Comparison of ENCODE assay signal across 9 cellular contexts in the genomic region with DNA sequence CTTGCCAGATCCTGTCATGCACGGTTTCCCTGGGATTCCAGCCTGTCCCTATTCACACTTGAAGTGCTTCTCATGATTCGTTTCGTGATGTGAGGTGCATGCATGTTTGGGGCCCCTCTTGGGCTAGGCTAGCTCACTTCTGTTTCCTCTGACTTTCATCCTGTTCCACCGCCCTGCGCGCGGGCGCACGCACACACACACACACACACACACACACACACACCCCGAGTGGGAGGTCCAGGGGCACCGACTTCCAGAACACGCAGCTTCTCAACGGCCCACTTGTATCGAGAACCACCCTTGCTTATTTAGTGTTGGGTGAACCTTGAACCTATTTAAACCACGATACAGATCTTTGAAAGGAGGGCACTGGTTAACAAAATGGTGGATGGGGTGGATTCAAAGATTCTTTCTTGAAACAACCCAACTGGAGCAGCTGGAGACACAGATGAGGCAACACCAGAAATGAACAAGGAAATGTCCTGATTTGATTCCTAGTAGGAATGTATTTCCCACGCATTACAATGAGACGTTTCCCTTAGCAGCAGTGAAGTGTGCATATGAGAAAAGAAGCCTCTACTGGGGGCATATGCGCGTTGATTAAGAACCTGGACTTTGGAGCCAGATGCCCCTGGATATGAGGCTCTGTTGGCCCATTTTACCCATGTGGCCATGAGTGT. TPM values are rescaled to one million over a fixed set of nuclear protein-coding genes. Genes with fewer than 3 reads are reported as not detected.
DNase-seq lines count a peak whose midpoint lies in the region; ATAC-seq and TF ChIP-seq lines count a peak whose summit lies in the region.
"Had no signal": no experiment of that assay in that cellular context is flagged by ENCODE, and none has a peak within 500 bp of the region (broad histone marks: within the 10 kb centered on the region; RNA-seq: fewer than 3 reads in every experiment).

No MANE protein-coding gene starts in this region.

- DNase-seq in GM06990 (ENCODE audit: extremely low read depth, insufficient read length) (no peak), SJCRH30 (no peak), ecto neural progenitor cell (ENCODE audit: low spot score) (no peak)
- peak; percentile 45 for DNase-seq in activated CD4-positive, alpha-beta T cell treated with anti-CD3 and anti-CD28 coated beads, Interleukin-2, amount 10 ng/mL, durations not matched to agents 7 days and 5 days
- no peak for DNase-seq in effector memory CD8-positive, alpha-beta T cell
- DNase-seq in stimulated activated CD4-positive, alpha-beta T cell treated with anti-CD3 and anti-CD28 coated beads, Interleukin-1b, Interleukin-23, amount 100 ng/mL, for 4 hours (ENCODE audit: low read depth in 2 of 2) = peak; percentile 25 to 41

- H3K4me1 Mint-ChIP-seq in activated CD4-positive, alpha-beta T cell treated with anti-CD3 and anti-CD28 coated beads, Interleukin-2, amount 10 ng/mL, durations not matched to agents 7 days and 5 days = peaks cover 92% of the 10 kb centered on the region
- H3K4me1 Mint-ChIP-seq in effector memory CD8-positive, alpha-beta T cell (ENCODE audit: low read depth in 2 of 2) = peaks cover 60 to 62% of the 10 kb centered on the region in 2 donors

- H3K27me3 Mint-ChIP-seq in activated CD4-positive, alpha-beta T cell treated with anti-CD3 and anti-CD28 coated beads, Interleukin-2, amount 10 ng/mL, durations not matched to agents 7 days and 5 days = no peaks in the 10 kb centered on the region
- H3K27me3 Mint-ChIP-seq in effector memory CD8-positive, alpha-beta T cell = no peaks in the 10 kb centered on the region

- H3K4me3 Mint-ChIP-seq in activated CD4-positive, alpha-beta T cell treated with anti-CD3 and anti-CD28 coated beads, Interleukin-2, amount 10 ng/mL, durations not matched to agents 7 days and 5 days = peak overlapping the region; percentile 70
- peak overlapping the region; percentile 28 to 58 for H3K4me3 Mint-ChIP-seq in effector memory CD8-positive, alpha-beta T cell

- CTCF ChIA-PET in activated CD4-positive, alpha-beta T cell treated with anti-CD3 and anti-CD28 coated beads, Interleukin-2, amount 10 ng/mL, durations not matched to agents 7 days and 5 days (lab: Charles Lee) = interaction anchor here (0.6 to 3.3 kb wide), 8 partner anchors 11 to 306 kb away, joined by 3 to 14 read pairs (median 6); no protein-coding TSS in a partner anchor

- no peak for TF ChIP-seq CTCF in GM06990 (IDR thresholded peaks at IDR 0.05; ENCODE audit: insufficient read depth, low read length, poor library complexity, severe bottlenecking)

- H3K9me3 ChIP-seq in SJCRH30 (replicated peaks) = no peaks in the 10 kb centered on the region; the same call in 1 of the 2 replicates

- peak overlapping the region; percentile 92 for H3K27ac Mint-ChIP-seq in activated CD4-positive, alpha-beta T cell treated with anti-CD3 and anti-CD28 coated beads, Interleukin-2, amount 10 ng/mL, durations not matched to agents 7 days and 5 days
- H3K27ac Mint-ChIP-seq in effector memory CD8-positive, alpha-beta T cell = peak overlapping the region; percentile 39 to 89

- peak overlapping the region; percentile 19; the same call in 1 of the 2 replicates for H3K4me3 ChIP-seq in GM06990 (replicated peaks; ENCODE audit: low read depth, low read length)
- H3K4me3 ChIP-seq in SJCRH30 = no peak overlapping the region
- H3K4me3 ChIP-seq: K562 had no signal

- no peaks in the 10 kb centered on the region for H3K9me3 Mint-ChIP-seq in activated CD4-positive, alpha-beta T cell treated with anti-CD3 and anti-CD28 coated beads, Interleukin-2, amount 10 ng/mL, durations not matched to agents 7 days and 5 days
- H3K9me3 Mint-ChIP-seq in effector memory CD8-positive, alpha-beta T cell = no peaks in the 10 kb centered on the region

- no peaks in the 10 kb centered on the region for H3K36me3 ChIP-seq in GM06990 (ENCODE audit: control insufficient read depth, insufficient read depth, low read length)
- H3K36me3 ChIP-seq in SJCRH30 = peaks cover 5% of the 10 kb centered on the region

- H3K36me3 Mint-ChIP-seq in activated CD4-positive, alpha-beta T cell treated with anti-CD3 and anti-CD28 coated beads, Interleukin-2, amount 10 ng/mL, durations not matched to agents 7 days and 5 days (ENCODE audit: low read depth) = peaks cover 37% of the 10 kb centered on the region
- H3K36me3 Mint-ChIP-seq in effector memory CD8-positive, alpha-beta T cell (ENCODE audit: insufficient read depth) = peaks cover 41% of the 10 kb centered on the region

- H3K27me3 ChIP-seq in GM06990 (replicated peaks; ENCODE audit: control insufficient read depth, insufficient read depth, low read length) = no peaks in the 10 kb centered on the region
- H3K27me3 ChIP-seq in SJCRH30 = no peaks in the 10 kb centered on the region

- H3K27ac ChIP-seq in SJCRH30 = no peak overlapping the region

- POLR2A ChIA-PET in activated CD4-positive, alpha-beta T cell treated with anti-CD3 and anti-CD28 coated beads, Interleukin-2, amount 10 ng/mL, durations not matched to agents 7 days and 5 days (lab: Charles Lee) = no interaction called here

- H3K4me1 ChIP-seq in SJCRH30 = peaks cover 16% of the 10 kb centered on the region

- no peak for ATAC-seq in effector memory CD8-positive, alpha-beta T cell (replicated peaks)
- ATAC-seq in GM19035 (IDR thresholded peaks at IDR 0.05; ENCODE audit: unreplicated experiment) = no peak
- ATAC-seq in HG02642 (IDR thresholded peaks at IDR 0.05; ENCODE audit: poor library complexity, unreplicated experiment) = no peak
- ATAC-seq: K562 had no signal

RNA-seq across cellular contexts. Expression of a gene that starts 16.3 kb away (rescaled TPM):
- total RNA-seq in activated CD4-positive, alpha-beta T cell treated with anti-CD3 and anti-CD28 coated beads, Interleukin-2, amount 10 ng/mL, durations not matched to agents 7 days and 5 days = 10 to 100 TPM; 27.3 to 33.9 TPM
- 31.8 and 34.0 TPM in 2 replicates for total RNA-seq in SJCRH30 (2014; rRNA removed; shearing (Covaris generic))

Comparison
In these comparisons a context has a peak if more than half of its experiments do, and no peak if none do; other contexts are left out.
1. DNase-seq: peak in activated CD4-positive, alpha-beta T cell treated with anti-CD3 and anti-CD28 coated beads, Interleukin-2, amount 10 ng/mL, durations not matched to agents 7 days and 5 days (single experiment) and stimulated activated CD4-positive, alpha-beta T cell treated with anti-CD3 and anti-CD28 coated beads, Interleukin-1b, Interleukin-23, amount 100 ng/mL, for 4 hours (2 of 2); none in GM06990 (single experiment), effector memory CD8-positive, alpha-beta T cell (0 of 3), SJCRH30 (0 of 2) and ecto neural progenitor cell (single experiment).